Comparison of ENCODE assay signal across 16 cellular contexts in the genomic region with DNA sequence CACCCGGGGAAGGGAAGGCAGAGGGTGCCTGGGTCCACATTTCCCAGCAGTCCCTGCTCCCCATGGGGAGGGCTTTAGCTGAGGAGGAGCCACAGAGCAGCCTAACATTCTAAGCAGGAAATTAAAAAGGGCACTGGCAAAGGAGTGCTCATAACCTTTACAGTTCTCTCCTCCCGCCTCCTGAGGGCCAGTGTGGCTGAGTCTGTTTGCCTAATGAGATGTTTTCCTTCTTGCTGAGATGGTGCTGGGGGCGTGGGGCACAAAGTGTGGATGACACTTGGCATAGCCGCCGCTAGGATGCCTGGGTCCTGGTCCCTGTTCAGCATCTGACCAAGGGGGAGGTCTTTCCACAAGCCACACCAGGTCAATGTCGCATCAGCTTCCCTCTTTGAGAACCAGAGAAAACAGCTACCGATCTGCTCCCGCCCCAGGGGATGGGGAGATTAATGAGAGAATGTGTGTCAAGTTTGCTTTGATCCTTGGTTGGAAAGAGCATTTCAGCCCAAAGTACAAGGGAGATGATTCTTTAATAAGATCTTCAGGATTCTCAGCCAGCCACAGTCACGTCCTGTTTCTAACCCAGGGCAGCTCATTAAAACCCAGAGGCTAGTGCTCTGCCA. TPM values are rescaled to one million over a fixed set of nuclear protein-coding genes. Genes with fewer than 3 reads are reported as not detected.
DNase-seq lines count a peak whose midpoint lies in the region; ATAC-seq, FAIRE-seq and TF ChIP-seq lines count a peak whose summit lies in the region.
"Had no signal": no experiment of that assay in that cellular context is flagged by ENCODE, and none has a peak within 500 bp of the region (broad histone marks: within the 10 kb centered on the region; RNA-seq: fewer than 3 reads in every experiment).

No MANE protein-coding gene starts in this region.

- H3K9me2 ChIP-seq in HCT116 (ENCODE audit: insufficient read depth): no peaks in the 10 kb centered on the region

- H2AFZ ChIP-seq in HCT116 (ENCODE audit: low read depth, low read length, poor library complexity, severe bottlenecking) (no peak overlapping the region), astrocyte (ENCODE audit: low read depth, low read length) (peak overlapping the region; percentile 39)

- RAD21 ChIA-PET in HCT116 (lab: Charles Lee; ENCODE audit: low non-redundant PET in 1 of 2, low total read pairs in 2 of 2, uncharacterized antibody in 2 of 2, unreplicated experiment in 2 of 2): no interaction called here

- peak overlapping the region; percentile 16 to 77 (median 40) for H3K4me3 Mint-ChIP-seq in CD4-positive, CD25-positive, alpha-beta regulatory T cell
- H3K4me3 Mint-ChIP-seq in astrocyte (ENCODE audit: unreplicated experiment): no peak overlapping the region
- no peak overlapping the region for H3K4me3 Mint-ChIP-seq in stimulated activated naive B cell treated with anti-CD40 and anti-IgM and Interleukin-4, amounts not matched to agents 10 μg/mL and 1 μg/mL and 100 μg/mL, for 72 hours
- H3K4me3 Mint-ChIP-seq: activated CD4-positive, alpha-beta T cell treated with anti-CD3 and anti-CD28 coated beads for 36 hours had no signal

- POLR2A ChIA-PET in HCT116 (lab: Charles Lee): no interaction called here

- H3K27me3 Mint-ChIP-seq in CD4-positive, CD25-positive, alpha-beta regulatory T cell: no peaks in the 10 kb centered on the region
- H3K27me3 Mint-ChIP-seq in astrocyte (ENCODE audit: low read depth, unreplicated experiment): no peaks in the 10 kb centered on the region
- H3K27me3 Mint-ChIP-seq in stimulated activated naive B cell treated with anti-CD40 and anti-IgM and Interleukin-4, amounts not matched to agents 10 μg/mL and 1 μg/mL and 100 μg/mL, for 72 hours: peaks cover 0 to 4% of the 10 kb centered on the region in 2 donors
- H3K27me3 Mint-ChIP-seq: activated CD4-positive, alpha-beta T cell treated with anti-CD3 and anti-CD28 coated beads for 36 hours had no signal

- ATAC-seq in CD4-positive, CD25-positive, alpha-beta regulatory T cell (ENCODE audit: low read depth in 2 of 2): peak; percentile 64 to 70
- ATAC-seq in HCT116: peak; percentile 41
- ATAC-seq in lower lobe of right lung: no peak
- no peak for ATAC-seq in stimulated activated naive B cell treated with anti-CD40 and anti-IgM and Interleukin-4, amounts not matched to agents 10 μg/mL and 1 μg/mL and 100 μg/mL, for 72 hours (replicated peaks)
- ATAC-seq: activated CD4-positive, alpha-beta T cell treated with anti-CD3 and anti-CD28 coated beads for 36 hours; activated naive CD4-positive, alpha-beta T cell treated with anti-CD3 and anti-CD28 coated beads, Interleukin-2, amount 50 U/mL, for 72 hours had no signal

- peak overlapping the region; percentile 21 to 74 (median 48) for H3K27ac Mint-ChIP-seq in CD4-positive, CD25-positive, alpha-beta regulatory T cell
- no peak overlapping the region for H3K27ac Mint-ChIP-seq in astrocyte (ENCODE audit: unreplicated experiment)
- no peak overlapping the region for H3K27ac Mint-ChIP-seq in stimulated activated naive B cell treated with anti-CD40 and anti-IgM and Interleukin-4, amounts not matched to agents 10 μg/mL and 1 μg/mL and 100 μg/mL, for 72 hours
- H3K27ac Mint-ChIP-seq: activated CD4-positive, alpha-beta T cell treated with anti-CD3 and anti-CD28 coated beads for 36 hours; activated naive CD4-positive, alpha-beta T cell treated with anti-CD3 and anti-CD28 coated beads, Interleukin-2, amount 50 U/mL, for 72 hours had no signal

- peak overlapping the region; percentile 53; the same call in 1 of the 2 replicates for H3K4me2 ChIP-seq in HCT116 (ENCODE audit: low read length)
- peak overlapping the region; percentile 27 for H3K4me2 ChIP-seq in astrocyte (ENCODE audit: low read length)

- H3K36me3 ChIP-seq in CD4-positive, CD25-positive, alpha-beta regulatory T cell (ENCODE audit: control insufficient read depth, insufficient read depth, low read length): no peaks in the 10 kb centered on the region
- peaks cover 6 to 52% of the 10 kb centered on the region in 2 experiments; a peak in 3 of 4 replicates for H3K36me3 ChIP-seq in HCT116 (ENCODE audit: control insufficient read depth in 1 of 2, insufficient read depth in 2 of 2, low read length in 2 of 2)
- no peaks in the 10 kb centered on the region for H3K36me3 ChIP-seq in astrocyte (ENCODE audit: insufficient read depth, low read length)
- H3K36me3 ChIP-seq in lower lobe of right lung: no peaks in the 10 kb centered on the region
- H3K36me3 ChIP-seq in HAP-1 (replicated peaks): peaks cover 81% of the 10 kb centered on the region
- H3K36me3 ChIP-seq in vagina: no peaks in the 10 kb centered on the region
- H3K36me3 ChIP-seq: prostate gland had no signal

- no peak for TF ChIP-seq RAD21 in HCT116 (IDR thresholded peaks at IDR 0.05; ENCODE audit: low read depth)

- H3K79me2 ChIP-seq in HCT116 (ENCODE audit: insufficient read depth, low read length) (peaks cover 100% of the 10 kb centered on the region), astrocyte (ENCODE audit: insufficient read depth, low read length) (peaks cover 99% of the 10 kb centered on the region)

- H3K4me1 ChIP-seq in CD4-positive, CD25-positive, alpha-beta regulatory T cell (ENCODE audit: control insufficient read depth, insufficient read depth, low read length, poor library complexity, severe bottlenecking): peaks cover 19% of the 10 kb centered on the region
- H3K4me1 ChIP-seq in HCT116 (ENCODE audit: control insufficient read depth in 1 of 2, insufficient read depth in 2 of 2, low read length in 2 of 2) (peaks cover 22 to 47% of the 10 kb centered on the region in 2 experiments), astrocyte (ENCODE audit: insufficient read depth, low read length) (peaks cover 11% of the 10 kb centered on the region), lower lobe of right lung (peaks cover 3% of the 10 kb centered on the region), HAP-1 (peaks cover 11% of the 10 kb centered on the region), vagina (peaks cover 2% of the 10 kb centered on the region)
- H3K4me1 ChIP-seq: prostate gland had no signal

- TF ChIP-seq CTCF in HCT116 (IDR thresholded peaks at IDR 0.05 in 2 of 3, conservative IDR thresholded peaks at IDR 0.05 in 1 of 3; ENCODE audit: borderline replicate concordance in 1 of 3, insufficient read depth in 1 of 3, low read depth in 2 of 3, low read length in 2 of 3): no peak
- TF ChIP-seq CTCF in astrocyte (IDR thresholded peaks at IDR 0.05; ENCODE audit: insufficient read depth, low read depth, low read length): no peak
- TF ChIP-seq CTCF in lower lobe of right lung (IDR thresholded peaks at IDR 0.05): no peak
- TF ChIP-seq CTCF in vagina (IDR thresholded peaks at IDR 0.05): no peak

- peak overlapping the region; percentile 44 for H3K27ac ChIP-seq in CD4-positive, CD25-positive, alpha-beta regulatory T cell (ENCODE audit: insufficient read depth, low read length, poor library complexity, severe bottlenecking)
- H3K27ac ChIP-seq in HCT116 (ENCODE audit: low read depth, low read length) (peak overlapping the region; percentile 38), astrocyte (ENCODE audit: low read depth, low read length) (no peak overlapping the region), lower lobe of right lung (no peak overlapping the region), vagina (no peak overlapping the region)
- H3K27ac ChIP-seq: dorsolateral prefrontal cortex, prostate gland had no signal

- H3K4me1 Mint-ChIP-seq in CD4-positive, CD25-positive, alpha-beta regulatory T cell: peaks cover 0 to 21% (median 17%) of the 10 kb centered on the region in 4 donors
- peaks cover 2% of the 10 kb centered on the region for H3K4me1 Mint-ChIP-seq in astrocyte (ENCODE audit: low read depth, unreplicated experiment)
- H3K4me1 Mint-ChIP-seq in stimulated activated naive B cell treated with anti-CD40 and anti-IgM and Interleukin-4, amounts not matched to agents 10 μg/mL and 1 μg/mL and 100 μg/mL, for 72 hours: peaks cover 0 to 2% of the 10 kb centered on the region in 2 donors

- intact Hi-C loops in HCT116 (cut with micrococcal nuclease): no loop called here
- intact Hi-C loops in lower lobe of right lung (cut with DNase I): no loop called here
- intact Hi-C loops in vagina (cut with DNase I): no loop called here

- H3K9ac ChIP-seq in HCT116 (ENCODE audit: low read length): no peak overlapping the region
- no peak overlapping the region for H3K9ac ChIP-seq in astrocyte (ENCODE audit: low read length)

- TF ChIP-seq POLR2A in HCT116 (IDR thresholded peaks at IDR 0.05; ENCODE audit: borderline replicate concordance, extremely low read depth, insufficient read depth, insufficient read length): no peak
- TF ChIP-seq POLR2A in vagina (IDR thresholded peaks at IDR 0.05): no peak

- peaks cover 0 to 2% (median 0%) of the 10 kb centered on the region in 7 donors for H3K9me3 Mint-ChIP-seq in CD4-positive, CD25-positive, alpha-beta regulatory T cell
- peaks cover 5% of the 10 kb centered on the region for H3K9me3 Mint-ChIP-seq in astrocyte (ENCODE audit: unreplicated experiment)
- H3K9me3 Mint-ChIP-seq in stimulated activated naive B cell treated with anti-CD40 and anti-IgM and Interleukin-4, amounts not matched to agents 10 μg/mL and 1 μg/mL and 100 μg/mL, for 72 hours: peaks cover 0 to 2% of the 10 kb centered on the region in 2 donors
- H3K9me3 Mint-ChIP-seq: activated naive CD4-positive, alpha-beta T cell treated with anti-CD3 and anti-CD28 coated beads, Interleukin-2, amount 50 U/mL, for 72 hours had no signal

- FAIRE-seq in astrocyte (lab: Jason Lieb, UNC): no peak

- CTCF ChIA-PET in HCT116 (lab: Charles Lee): interaction anchor here (2.5 kb wide), 1 partner anchor 22 kb away, joined by 6 read pairs; no protein-coding TSS in a partner anchor

- DNase-seq in CD4-positive, CD25-positive, alpha-beta regulatory T cell: peak in 1 of 3 donors; percentile 41
- DNase-seq in HCT116 (ENCODE audit: low read depth, low spot score) (no peak), astrocyte (ENCODE audit: low read depth) (no peak), lower lobe of right lung (peak; percentile 22), amniotic stem cell (lab: John Stamatoyannopoulos, UW) (no peak), HAP-1 (ENCODE audit: low spot score in 2 of 2) (no peak), vagina (ENCODE audit: extremely low spot score in 2 of 2) (no peak)
- no peak for DNase-seq in stimulated activated naive B cell treated with anti-CD40 and anti-IgM and Interleukin-4, amounts not matched to agents 10 μg/mL and 1 μg/mL and 100 μg/mL, for 72 hours
- DNase-seq: activated CD4-positive, alpha-beta T cell treated with anti-CD3 and anti-CD28 coated beads for 36 hours; NCI-H2171; SHP77 treated with DMSO at 0.1 percent for 48 hours; stimulated activated CD4-positive, alpha-beta T cell treated with anti-CD3 and anti-CD28 coated beads, Interleukin-4, amount 100 ng/mL, for 24 hours had no signal

- H3K27me3 ChIP-seq in CD4-positive, CD25-positive, alpha-beta regulatory T cell (ENCODE audit: control insufficient read depth, insufficient read depth, low read length): no peaks in the 10 kb centered on the region
- H3K27me3 ChIP-seq in HCT116 (ENCODE audit: insufficient read depth, low read length) (no peaks in the 10 kb centered on the region), astrocyte (ENCODE audit: insufficient read depth, low read length) (no peaks in the 10 kb centered on the region), lower lobe of right lung (ENCODE audit: low read depth) (peaks cover 6% of the 10 kb centered on the region), HAP-1 (ENCODE audit: low read depth) (no peaks in the 10 kb centered on the region), vagina (no peaks in the 10 kb centered on the region)

- BruUV-seq in HCT116 (replicated peaks; lab: Mats Ljungman, UMichigan): no TSS peak

- peak overlapping the region; percentile 55 for H3K4me3 ChIP-seq in CD4-positive, CD25-positive, alpha-beta regulatory T cell (ENCODE audit: low read depth, low read length)
- H3K4me3 ChIP-seq in HCT116 (replicated peaks in 1 of 2; ENCODE audit: low read depth in 1 of 2, low read length in 2 of 2) (no peak overlapping the region), astrocyte (ENCODE audit: insufficient read depth, low read depth, low read length) (no peak overlapping the region), lower lobe of right lung (no peak overlapping the region), HAP-1 (no peak overlapping the region), vagina (no peak overlapping the region)
- H3K4me3 ChIP-seq: dorsolateral prefrontal cortex, lung, prostate gland had no signal

- peaks cover 5% of the 10 kb centered on the region; the same call in 1 of the 2 replicates for H4K20me1 ChIP-seq in HCT116 (ENCODE audit: insufficient read depth)
- H4K20me1 ChIP-seq in astrocyte (ENCODE audit: insufficient read depth, low read length): peaks cover 3% of the 10 kb centered on the region

- in situ Hi-C loops in HAP-1 (cut with MboI; ENCODE audit: low sequenced_read_pairs): no loop called here

- H3K36me3 Mint-ChIP-seq in CD4-positive, CD25-positive, alpha-beta regulatory T cell: no peaks in the 10 kb centered on the region
- H3K36me3 Mint-ChIP-seq in astrocyte (ENCODE audit: low read depth, unreplicated experiment): no peaks in the 10 kb centered on the region
- H3K36me3 Mint-ChIP-seq in stimulated activated naive B cell treated with anti-CD40 and anti-IgM and Interleukin-4, amounts not matched to agents 10 μg/mL and 1 μg/mL and 100 μg/mL, for 72 hours: no peaks in the 10 kb centered on the region

- no peaks in the 10 kb centered on the region for H3K9me3 ChIP-seq in CD4-positive, CD25-positive, alpha-beta regulatory T cell (ENCODE audit: control insufficient read depth in 2 of 2, low read length in 2 of 2)
- H3K9me3 ChIP-seq in HCT116 (ENCODE audit: control insufficient read depth in 1 of 2, insufficient read depth in 1 of 2, low read depth in 1 of 2, low read length in 2 of 2) (peaks cover 0 to 4% of the 10 kb centered on the region in 2 experiments; a peak in 1 of 4 replicates), astrocyte (ENCODE audit: insufficient read depth, low read depth, low read length) (no peaks in the 10 kb centered on the region), lower lobe of right lung (no peaks in the 10 kb centered on the region), HAP-1 (peaks cover 11% of the 10 kb centered on the region), vagina (no peaks in the 10 kb centered on the region)
- H3K9me3 ChIP-seq: prostate gland had no signal

RNA-seq across cellular contexts. Expression of gene KIF18B, which starts 5.8 kb away (rescaled TPM):
- 0.52 TPM for total RNA-seq in CD4-positive, CD25-positive, alpha-beta regulatory T cell
- under 1 TPM in 3 of 4 donors, not detected in 1; 0.19 to 0.60 (median 0.23) TPM for polyA plus RNA-seq in CD4-positive, CD25-positive, alpha-beta regulatory T cell
- 76.4 TPM for total RNA-seq in HCT116 (2021; ENCODE audit: unreplicated experiment)
- 34.8 and 38.1 TPM in 2 replicates for polyA plus RNA-seq in HCT116 (2012)
- 0.82 and 1.8 TPM in 2 replicates for total RNA-seq in astrocyte
- total RNA-seq in lower lobe of right lung: 0.89 TPM
- total RNA-seq in vagina: 0.74 TPM

RNA-seq across cellular contexts. Expression of gene C1QL1, which starts 26.3 kb away (rescaled TPM):
- total RNA-seq in CD4-positive, CD25-positive, alpha-beta regulatory T cell: not detected
- not detected for polyA plus RNA-seq in CD4-positive, CD25-positive, alpha-beta regulatory T cell
- 3.5 TPM for total RNA-seq in HCT116 (2021; ENCODE audit: unreplicated experiment)
- 3.6 and 4.2 TPM in 2 replicates for polyA plus RNA-seq in HCT116 (2012)
- not detected in 2 replicates for total RNA-seq in astrocyte
- total RNA-seq in lower lobe of right lung: not detected
- 6.9 TPM for total RNA-seq in vagina

RNA-seq across cellular contexts. Expression of gene GFAP, which starts 26.5 kb away (rescaled TPM):
- total RNA-seq in CD4-positive, CD25-positive, alpha-beta regulatory T cell: not detected
- not detected for polyA plus RNA-seq in CD4-positive, CD25-positive, alpha-beta regulatory T cell
- total RNA-seq in HCT116 (2021; ENCODE audit: unreplicated experiment) (not detected), astrocyte (0.22 TPM in 1 of 2 replicates, not detected in the other), lower lobe of right lung (not detected), vagina (not detected)
- 0.40 and 0.51 TPM in 2 replicates for polyA plus RNA-seq in HCT116 (2012)
- total RNA-seq: activated CD4-positive, alpha-beta T cell treated with anti-CD3 and anti-CD28 coated beads for 36 hours; activated naive CD4-positive, alpha-beta T cell treated with anti-CD3 and anti-CD28 coated beads, Interleukin-2, amount 50 U/mL, for 72 hours had no signal

RNA-seq across cellular contexts. Expression of gene EFTUD2, which starts 42.6 kb away (rescaled TPM):
- total RNA-seq in CD4-positive, CD25-positive, alpha-beta regulatory T cell: 111 TPM
- 10 to 100 TPM; 58.8 to 86.7 (median 73.5) TPM for polyA plus RNA-seq in CD4-positive, CD25-positive, alpha-beta regulatory T cell
- total RNA-seq in HCT116 (2021; ENCODE audit: unreplicated experiment) (150 TPM), astrocyte (129 and 133 TPM in 2 replicates), lower lobe of right lung (108 TPM), vagina (55.5 TPM)
- 98.2 and 101 TPM in 2 replicates for polyA plus RNA-seq in HCT116 (2012)

Comparison
In these comparisons a context has a peak if more than half of its experiments do, and no peak if none do; other contexts are left out.
1. ATAC-seq: peak in CD4-positive, CD25-positive, alpha-beta regulatory T cell (2 of 2) and HCT116 (single experiment); none in lower lobe of right lung (0 of 2) and stimulated activated naive B cell treated with anti-CD40 and anti-IgM and Interleukin-4, amounts not matched to agents 10 μg/mL and 1 μg/mL and 100 μg/mL, for 72 hours (0 of 2).
2. H3K27ac ChIP-seq: peak in CD4-positive, CD25-positive, alpha-beta regulatory T cell (single experiment) and HCT116 (single experiment); none in astrocyte (single experiment), lower lobe of right lung (single experiment) and vagina (single experiment).
3. H3K27ac Mint-ChIP-seq: peak in CD4-positive, CD25-positive, alpha-beta regulatory T cell (3 of 3); none in astrocyte (single experiment) and stimulated activated naive B cell treated with anti-CD40 and anti-IgM and Interleukin-4, amounts not matched to agents 10 μg/mL and 1 μg/mL and 100 μg/mL, for 72 hours (single experiment).
4. H3K4me3 Mint-ChIP-seq: peak in CD4-positive, CD25-positive, alpha-beta regulatory T cell (4 of 4); none in astrocyte (single experiment) and stimulated activated naive B cell treated with anti-CD40 and anti-IgM and Interleukin-4, amounts not matched to agents 10 μg/mL and 1 μg/mL and 100 μg/mL, for 72 hours (0 of 2).
5. RNA of gene KIF18B, which starts 5.8 kb away (total RNA-seq): 76.4 TPM in HCT116 (single experiment); 0.82 to 1.8 TPM in astrocyte, 0.89 TPM in lower lobe of right lung (single experiment), 0.74 TPM in vagina (single experiment) and 0.52 TPM in CD4-positive, CD25-positive, alpha-beta regulatory T cell (single experiment); every median in the first group is over 10 times any median in the second.